ENCODE assay signal across 16 cellular contexts in genomic region chr1:63063367-63063766, GRCh38.
A peak's percentile ranks its signal among the peaks of the same experiment; 100 is the strongest.
DNase-seq lines count a peak whose midpoint lies in the region; ATAC-seq and TF ChIP-seq lines count a peak whose summit lies in the region.
"Had no signal": no experiment of that assay in that cellular context is flagged by ENCODE, and none has a peak within 500 bp of the region (broad histone marks: within the 10 kb centered on the region; RNA-seq: fewer than 3 reads in every experiment).

No MANE protein-coding gene starts in this region.

- H3K4me1 ChIP-seq in DND-41 (ENCODE audit: insufficient read depth, low read length) (no peaks in the 10 kb centered on the region), NT2/D1 (ENCODE audit: insufficient read depth, insufficient read length) (no peaks in the 10 kb centered on the region)
- H3K4me1 ChIP-seq: body of pancreas, left lung, parathyroid adenoma had no signal

- H3K27ac Mint-ChIP-seq in endothelial cell (ENCODE audit: unreplicated experiment) = no peak overlapping the region
- H3K27ac Mint-ChIP-seq: activated B cell treated with CpG ODN at 0.5 μM for 24 hours, B cell had no signal

- H3K4me3 ChIP-seq in DND-41 (ENCODE audit: low read depth in 1 of 2, low read length in 2 of 2) = no peak overlapping the region
- H3K4me3 ChIP-seq in NT2/D1 (ENCODE audit: insufficient read length, low read depth) = no peak overlapping the region
- H3K4me3 ChIP-seq: body of pancreas, left lung, skin epidermis had no signal

- H2AFZ ChIP-seq in DND-41 (ENCODE audit: low read depth, low read length) = no peak overlapping the region
- H2AFZ ChIP-seq: parathyroid adenoma had no signal

- H3K4me2 ChIP-seq in DND-41 (ENCODE audit: insufficient read depth, low read length) = no peak overlapping the region

- no peaks in the 10 kb centered on the region for H3K36me3 Mint-ChIP-seq in endothelial cell (ENCODE audit: low read depth, unreplicated experiment)

- no peaks in the 10 kb centered on the region for H3K9me3 Mint-ChIP-seq in endothelial cell (ENCODE audit: unreplicated experiment)
- H3K9me3 Mint-ChIP-seq: activated B cell treated with CpG ODN at 0.5 μM for 24 hours had no signal

- no peaks in the 10 kb centered on the region for H3K79me2 ChIP-seq in DND-41 (ENCODE audit: insufficient read depth, low read length)
- H3K79me2 ChIP-seq: parathyroid adenoma had no signal

- DNase-seq in DND-41 (no peak), NT2/D1 (ENCODE audit: low read depth, low spot score) (peak; percentile 32), endothelial cell (ENCODE audit: low spot score) (peak; percentile 17), GDM1 (lab: John Stamatoyannopoulos, UW) (no peak), NCI-H226 (no peak), DMS79 (lab: John Stamatoyannopoulos, UW) (no peak)
- DNase-seq: activated B cell treated with CpG ODN at 0.5 μM for 24 hours; activated naive CD4-positive, alpha-beta T cell; body of pancreas; left lung; NCI-H1694 had no signal

- no peaks in the 10 kb centered on the region for H3K4me1 Mint-ChIP-seq in endothelial cell (ENCODE audit: unreplicated experiment)
- H3K4me1 Mint-ChIP-seq: activated B cell treated with CpG ODN at 0.5 μM for 24 hours, B cell had no signal

- H3K36me3 ChIP-seq in DND-41 (ENCODE audit: insufficient read depth, low read length) (no peaks in the 10 kb centered on the region), NT2/D1 (ENCODE audit: insufficient read depth, insufficient read length, low read length) (no peaks in the 10 kb centered on the region)
- H3K36me3 ChIP-seq: left lung had no signal

- TF ChIP-seq CTCF in DND-41 (IDR thresholded peaks at IDR 0.05; ENCODE audit: borderline replicate concordance, extremely low read depth, low read length, poor library complexity, severe bottlenecking) = peak; percentile 16
- TF ChIP-seq CTCF in GM12874 (IDR thresholded peaks at IDR 0.05; ENCODE audit: insufficient read depth, low read depth, low read length) = peak; percentile 31; the same call in 1 of the 2 replicates
- peak; percentile 49 for TF ChIP-seq CTCF in endothelial cell (IDR thresholded peaks at IDR 0.05; ENCODE audit: unreplicated experiment)

- ATAC-seq in DND-41 (ENCODE audit: insufficient read depth, low read depth) (no peak), HG02938 (IDR thresholded peaks at IDR 0.05; ENCODE audit: unreplicated experiment) (no peak)
- ATAC-seq: body of pancreas, left lung had no signal

- H3K27me3 ChIP-seq in DND-41 (ENCODE audit: insufficient read depth, low read length, poor library complexity) (peaks cover 6% of the 10 kb centered on the region), NT2/D1 (ENCODE audit: insufficient read depth, insufficient read length) (no peaks in the 10 kb centered on the region)
- H3K27me3 ChIP-seq: body of pancreas, left lung had no signal

- H3K27ac ChIP-seq in DND-41 (ENCODE audit: low read length) = no peak overlapping the region
- H3K27ac ChIP-seq: body of pancreas, left lung, parathyroid adenoma, skin epidermis had no signal

- H3K9me3 ChIP-seq in DND-41 (ENCODE audit: insufficient read depth, low read length, severe bottlenecking) = no peaks in the 10 kb centered on the region
- no peaks in the 10 kb centered on the region for H3K9me3 ChIP-seq in NT2/D1 (ENCODE audit: insufficient read depth, low read length)
- H3K9me3 ChIP-seq: body of pancreas, left lung had no signal

- no peak overlapping the region for H3K4me3 Mint-ChIP-seq in endothelial cell (ENCODE audit: unreplicated experiment)
- H3K4me3 Mint-ChIP-seq: activated B cell treated with CpG ODN at 0.5 μM for 24 hours, B cell had no signal

- H3K9ac ChIP-seq in DND-41 (ENCODE audit: low read depth, low read length) (no peak overlapping the region), NT2/D1 (ENCODE audit: insufficient read length, low read depth) (no peak overlapping the region)
- H3K9ac ChIP-seq: parathyroid adenoma had no signal

- H3K27me3 Mint-ChIP-seq in endothelial cell (ENCODE audit: unreplicated experiment) = no peaks in the 10 kb centered on the region
- H3K27me3 Mint-ChIP-seq: activated B cell treated with CpG ODN at 0.5 μM for 24 hours had no signal

- H4K20me1 ChIP-seq in DND-41 (ENCODE audit: insufficient read depth, low read length) = no peaks in the 10 kb centered on the region

Comparison
In these comparisons a context has a peak if more than half of its experiments do, and no peak if none do; other contexts are left out.
1. DNase-seq: peak in NT2/D1 (single experiment) and endothelial cell (single experiment); none in DND-41 (single experiment), GDM1 (single experiment), NCI-H226 (single experiment) and DMS79 (single experiment).
2. Peak in every context shown above with its lines, with median percentiles within 50 percentile points of each other: CTCF ChIP-seq.